8 cellular contexts compared by ENCODE assay signal in the genomic region with DNA sequence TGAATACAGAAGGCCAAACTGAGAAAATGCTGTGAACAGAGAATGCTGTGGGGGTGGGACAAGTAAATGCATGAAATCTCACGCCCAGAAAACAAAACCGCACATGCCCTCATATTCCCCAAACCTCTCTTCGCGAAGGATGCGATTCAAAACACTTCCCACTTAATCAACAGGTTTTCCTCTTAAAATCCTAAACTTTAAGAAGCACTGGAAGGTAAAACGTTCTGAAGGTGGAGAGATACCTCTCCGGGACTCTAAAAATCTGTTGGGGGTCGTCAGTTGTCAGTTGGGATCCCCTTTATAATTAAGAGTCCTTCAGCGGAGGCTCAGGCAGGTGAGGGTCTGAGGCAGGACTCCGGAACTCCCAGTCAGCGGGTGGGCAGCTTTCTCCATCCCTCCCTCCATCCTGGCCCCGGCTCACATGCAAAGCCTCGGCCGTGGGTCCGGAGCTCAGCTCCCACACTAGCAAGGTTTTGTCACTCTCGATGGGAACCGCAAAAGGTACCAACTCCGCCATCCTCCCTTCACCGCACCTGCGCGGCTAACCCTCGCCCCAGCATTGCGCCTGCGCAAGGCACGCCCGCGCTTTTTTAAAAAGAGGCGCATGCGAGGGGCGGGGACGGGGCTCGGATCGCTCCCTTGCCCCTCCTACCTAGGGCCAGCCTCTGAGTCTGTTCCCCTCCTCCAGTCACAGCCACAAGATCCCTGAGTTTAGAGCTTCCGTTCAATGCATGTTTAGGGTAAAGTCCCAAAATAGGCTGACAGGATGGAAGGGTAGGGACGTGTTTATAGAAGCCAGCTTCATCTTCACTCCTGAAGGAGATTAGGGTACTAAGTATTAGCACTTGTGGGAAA. TPM values are rescaled to one million over a fixed set of nuclear protein-coding genes. Genes with fewer than 3 reads are reported as not detected.
A peak's percentile ranks its signal among the peaks of the same experiment; 100 is the strongest.
DNase-seq lines count a peak whose midpoint lies in the region; ATAC-seq, FAIRE-seq and TF ChIP-seq lines count a peak whose summit lies in the region.

A gene with protein sequence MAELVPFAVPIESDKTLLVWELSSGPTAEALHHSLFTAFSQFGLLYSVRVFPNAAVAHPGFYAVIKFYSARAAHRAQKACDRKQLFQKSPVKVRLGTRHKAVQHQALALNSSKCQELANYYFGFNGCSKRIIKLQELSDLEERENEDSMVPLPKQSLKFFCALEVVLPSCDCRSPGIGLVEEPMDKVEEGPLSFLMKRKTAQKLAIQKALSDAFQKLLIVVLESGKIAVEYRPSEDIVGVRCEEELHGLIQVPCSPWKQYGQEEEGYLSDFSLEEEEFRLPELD (minus strand): TSS at position 563 of the 855 bp plus-strand sequence. CDS start 46 bp downstream, at position 517.

- POLR2A ChIA-PET in WTC11 (lab: Charles Lee) = interaction anchor here (1.2 kb wide), 1 partner anchor 121 kb away, joined by 3 read pairs; a partner anchor contains a TSS

- H3K4me3 ChIP-seq in bronchial epithelial cell (ENCODE audit: low read depth, low read length) = peak within 1 kb of the TSS; percentile 49
- H3K4me3 ChIP-seq in kidney epithelial cell (ENCODE audit: low read depth, low read length) = peak within 1 kb of the TSS; percentile 61

- no peaks in the 10 kb centered on the region; the same call in 1 of the 2 replicates for H3K36me3 Mint-ChIP-seq in WTC11

- H3K9me3 Mint-ChIP-seq in WTC11 = no peaks in the 10 kb centered on the region

- no peaks in the 10 kb centered on the region for H3K36me3 ChIP-seq in bronchial epithelial cell (ENCODE audit: control insufficient read depth, insufficient read depth, low read length)
- no peaks in the 10 kb centered on the region for H3K36me3 ChIP-seq in kidney epithelial cell (ENCODE audit: control insufficient read depth, insufficient read depth, low read length)

- TF ChIP-seq CTCF in WTC11 (IDR thresholded peaks at IDR 0.05) (no peak), bronchial epithelial cell (IDR thresholded peaks at IDR 0.05; ENCODE audit: insufficient read depth, low read length, severe bottlenecking) (no peak), kidney epithelial cell (IDR thresholded peaks at IDR 0.05; ENCODE audit: insufficient read depth, low read length, poor library complexity, severe bottlenecking) (no peak)

- peak within 1 kb of the TSS; percentile 73 for H3K4me3 Mint-ChIP-seq in WTC11

- peaks cover 11% of the 10 kb centered on the region for H3K27me3 Mint-ChIP-seq in WTC11 (ENCODE audit: low read depth)

- peak; percentile 66 for ATAC-seq in HG03095 (IDR thresholded peaks at IDR 0.05; ENCODE audit: unreplicated experiment)
- peak; percentile 99 for ATAC-seq in WTC11
- no peak for ATAC-seq in HG03025 (IDR thresholded peaks at IDR 0.05; ENCODE audit: low FRiP score, unreplicated experiment)

- peaks cover 25% of the 10 kb centered on the region for H3K4me1 Mint-ChIP-seq in WTC11

- CTCF ChIA-PET in WTC11 (lab: Charles Lee) = interaction anchor here (0.6 to 2.8 kb wide), 11 partner anchors 18 to 553 kb away, joined by 3 to 12 read pairs (median 6); a partner anchor contains a TSS

- DNase-seq in GF-D8 (lab: John Stamatoyannopoulos, UW) (peak; percentile 5), NCI-H2196 treated with DMSO at 0.1 percent for 48 hours (lab: John Stamatoyannopoulos, UW; ENCODE audit: unreplicated experiment) (peak; percentile 49), WTC11 (ENCODE audit: low spot score) (peak; percentile 94), bronchial epithelial cell (ENCODE audit: low read depth) (peak; percentile 53), kidney epithelial cell (ENCODE audit: low read depth) (peak; percentile 26)
- peak; percentile 65 to 73 for DNase-seq in stimulated activated CD4-positive, alpha-beta T cell treated with anti-CD3 and anti-CD28 coated beads, Interleukin-1b, Interleukin-23, amount 100 ng/mL, for 4 hours (ENCODE audit: low read depth in 2 of 2)

- H3K27me3 ChIP-seq in bronchial epithelial cell (ENCODE audit: control insufficient read depth, insufficient read depth, low read length) (no peaks in the 10 kb centered on the region), kidney epithelial cell (ENCODE audit: control insufficient read depth, insufficient read depth, low read length) (no peaks in the 10 kb centered on the region)

- FAIRE-seq in bronchial epithelial cell (lab: Jason Lieb, UNC) = no peak

- H3K27ac Mint-ChIP-seq in WTC11 = peak within 1 kb of the TSS; percentile 19; the same call in 1 of the 2 replicates

TF ChIP-seq in WTC11, 78 proteins besides CTCF, POLR2A, EP300 and RAD21 (continues in another document):
- peak; percentile 97 for TF ChIP-seq MYBL2 (CRISPR knock-in tag; IDR thresholded peaks at IDR 0.05)
- TF ChIP-seq ETV6 (CRISPR knock-in tag; IDR thresholded peaks at IDR 0.05) = peak; percentile 79
- TF ChIP-seq ELF4 (CRISPR knock-in tag; IDR thresholded peaks at IDR 0.05; ENCODE audit: low read depth) = no peak
- TF ChIP-seq, protein P1, sequence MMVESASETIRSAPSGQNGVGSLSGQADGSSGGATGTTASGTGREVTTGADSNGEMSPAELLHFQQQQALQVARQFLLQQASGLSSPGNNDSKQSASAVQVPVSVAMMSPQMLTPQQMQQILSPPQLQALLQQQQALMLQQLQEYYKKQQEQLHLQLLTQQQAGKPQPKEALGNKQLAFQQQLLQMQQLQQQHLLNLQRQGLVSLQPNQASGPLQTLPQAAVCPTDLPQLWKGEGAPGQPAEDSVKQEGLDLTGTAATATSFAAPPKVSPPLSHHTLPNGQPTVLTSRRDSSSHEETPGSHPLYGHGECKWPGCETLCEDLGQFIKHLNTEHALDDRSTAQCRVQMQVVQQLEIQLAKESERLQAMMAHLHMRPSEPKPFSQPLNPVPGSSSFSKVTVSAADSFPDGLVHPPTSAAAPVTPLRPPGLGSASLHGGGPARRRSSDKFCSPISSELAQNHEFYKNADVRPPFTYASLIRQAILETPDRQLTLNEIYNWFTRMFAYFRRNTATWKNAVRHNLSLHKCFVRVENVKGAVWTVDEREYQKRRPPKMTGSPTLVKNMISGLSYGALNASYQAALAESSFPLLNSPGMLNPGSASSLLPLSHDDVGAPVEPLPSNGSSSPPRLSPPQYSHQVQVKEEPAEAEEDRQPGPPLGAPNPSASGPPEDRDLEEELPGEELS (CRISPR knock-in tag; IDR thresholded peaks at IDR 0.05) = peak; percentile 82; the same call in 1 of the 2 replicates
- no peak for TF ChIP-seq CREM (CRISPR knock-in tag; IDR thresholded peaks at IDR 0.05)
- TF ChIP-seq TCF7 (CRISPR knock-in tag; IDR thresholded peaks at IDR 0.05; ENCODE audit: low read depth) = no peak
- TF ChIP-seq, protein P2, sequence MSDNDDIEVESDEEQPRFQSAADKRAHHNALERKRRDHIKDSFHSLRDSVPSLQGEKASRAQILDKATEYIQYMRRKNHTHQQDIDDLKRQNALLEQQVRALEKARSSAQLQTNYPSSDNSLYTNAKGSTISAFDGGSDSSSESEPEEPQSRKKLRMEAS (CRISPR knock-in tag; IDR thresholded peaks at IDR 0.05) = peak; percentile 86
- TF ChIP-seq SOX15 (CRISPR knock-in tag; IDR thresholded peaks at IDR 0.05) = no peak
- no peak for TF ChIP-seq GABPB1 (CRISPR knock-in tag; IDR thresholded peaks at IDR 0.05)
- peak; percentile 90; the same call in 1 of the 2 replicates for TF ChIP-seq NFE2L1 (CRISPR knock-in tag; IDR thresholded peaks at IDR 0.05)
- peak; percentile 67; the same call in 1 of the 2 replicates for TF ChIP-seq ZBTB21 (CRISPR knock-in tag; IDR thresholded peaks at IDR 0.05; ENCODE audit: borderline replicate concordance)
- peak; percentile 82 for TF ChIP-seq SP1 (CRISPR knock-in tag; conservative IDR thresholded peaks at IDR 0.05)
- peak; percentile 71; the same call in 1 of the 2 replicates for TF ChIP-seq FOXP1 (CRISPR knock-in tag; IDR thresholded peaks at IDR 0.05; ENCODE audit: borderline replicate concordance)
- TF ChIP-seq RORB (CRISPR knock-in tag; IDR thresholded peaks at IDR 0.05) = no peak
- peak; percentile 68; the same call in 1 of the 2 replicates for TF ChIP-seq TP53 (CRISPR knock-in tag; IDR thresholded peaks at IDR 0.05)
- TF ChIP-seq SMAD3 (CRISPR knock-in tag; IDR thresholded peaks at IDR 0.05; ENCODE audit: borderline replicate concordance) = no peak
- TF ChIP-seq TEAD1 (CRISPR knock-in tag; IDR thresholded peaks at IDR 0.05) = peak; percentile 33; the same call in 1 of the 2 replicates
- TF ChIP-seq FOXK1 (CRISPR knock-in tag; IDR thresholded peaks at IDR 0.05) = peak; percentile 52; the same call in 1 of the 2 replicates
- TF ChIP-seq, protein P3, sequence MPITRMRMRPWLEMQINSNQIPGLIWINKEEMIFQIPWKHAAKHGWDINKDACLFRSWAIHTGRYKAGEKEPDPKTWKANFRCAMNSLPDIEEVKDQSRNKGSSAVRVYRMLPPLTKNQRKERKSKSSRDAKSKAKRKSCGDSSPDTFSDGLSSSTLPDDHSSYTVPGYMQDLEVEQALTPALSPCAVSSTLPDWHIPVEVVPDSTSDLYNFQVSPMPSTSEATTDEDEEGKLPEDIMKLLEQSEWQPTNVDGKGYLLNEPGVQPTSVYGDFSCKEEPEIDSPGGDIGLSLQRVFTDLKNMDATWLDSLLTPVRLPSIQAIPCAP (CRISPR knock-in tag; IDR thresholded peaks at IDR 0.05) = no peak
- TF ChIP-seq, protein P4, sequence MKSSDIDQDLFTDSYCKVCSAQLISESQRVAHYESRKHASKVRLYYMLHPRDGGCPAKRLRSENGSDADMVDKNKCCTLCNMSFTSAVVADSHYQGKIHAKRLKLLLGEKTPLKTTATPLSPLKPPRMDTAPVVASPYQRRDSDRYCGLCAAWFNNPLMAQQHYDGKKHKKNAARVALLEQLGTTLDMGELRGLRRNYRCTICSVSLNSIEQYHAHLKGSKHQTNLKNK (CRISPR knock-in tag; IDR thresholded peaks at IDR 0.05) = no peak
- TF ChIP-seq, protein P5, sequence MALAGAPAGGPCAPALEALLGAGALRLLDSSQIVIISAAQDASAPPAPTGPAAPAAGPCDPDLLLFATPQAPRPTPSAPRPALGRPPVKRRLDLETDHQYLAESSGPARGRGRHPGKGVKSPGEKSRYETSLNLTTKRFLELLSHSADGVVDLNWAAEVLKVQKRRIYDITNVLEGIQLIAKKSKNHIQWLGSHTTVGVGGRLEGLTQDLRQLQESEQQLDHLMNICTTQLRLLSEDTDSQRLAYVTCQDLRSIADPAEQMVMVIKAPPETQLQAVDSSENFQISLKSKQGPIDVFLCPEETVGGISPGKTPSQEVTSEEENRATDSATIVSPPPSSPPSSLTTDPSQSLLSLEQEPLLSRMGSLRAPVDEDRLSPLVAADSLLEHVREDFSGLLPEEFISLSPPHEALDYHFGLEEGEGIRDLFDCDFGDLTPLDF (CRISPR knock-in tag; IDR thresholded peaks at IDR 0.05) = peak; percentile 77; the same call in 1 of the 2 replicates
- TF ChIP-seq JAZF1 (CRISPR knock-in tag; IDR thresholded peaks at IDR 0.05) = no peak

RNA-seq across cellular contexts. Expression of the gene that starts here (rescaled TPM):
- total RNA-seq in WTC11 (2021) (4.7 to 6.4 TPM (median 5.2 TPM) in 3 replicates), bronchial epithelial cell (0.13 TPM in 1 of 2 replicates, not detected in the other), kidney epithelial cell (not detected in 2 replicates)

Comparison
In these comparisons a context has a peak if more than half of its experiments do, and no peak if none do; other contexts are left out.
1. Peak in DNase-seq and H3K4me3 ChIP-seq in bronchial epithelial cell; RNA of the gene not detected or under 1 TPM.
2. Peak in DNase-seq and H3K4me3 ChIP-seq in kidney epithelial cell; RNA of the gene not detected or under 1 TPM.
3. DNase-seq: peak in every context shown above with its lines; median percentile 94 in WTC11; 69 in stimulated activated CD4-positive, alpha-beta T cell treated with anti-CD3 and anti-CD28 coated beads, Interleukin-1b, Interleukin-23, amount 100 ng/mL, for 4 hours; 53 in bronchial epithelial cell; 49 in NCI-H2196 treated with DMSO at 0.1 percent for 48 hours; 26 in kidney epithelial cell; 5 in GF-D8.